Comparison of ENCODE assay signal across 11 cellular contexts in the genomic region with DNA sequence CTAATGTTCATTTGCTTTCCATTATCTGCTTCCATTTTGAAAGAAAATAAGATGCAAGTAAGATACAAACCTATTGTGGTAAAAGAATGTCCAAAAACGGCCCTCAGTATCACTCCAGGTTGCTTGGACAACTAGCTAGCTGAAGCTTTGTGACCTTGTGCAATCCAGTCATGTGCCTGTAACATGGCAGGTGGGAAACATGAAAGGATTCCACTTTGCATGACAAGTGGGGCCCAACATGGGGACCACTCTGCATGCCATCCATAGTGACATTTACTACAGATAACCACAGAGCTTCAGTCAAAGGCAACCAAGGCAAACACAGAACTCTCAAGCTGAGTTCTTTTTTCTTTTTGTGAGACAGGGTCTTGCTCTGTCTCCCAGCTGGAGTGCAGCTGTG.
"Had no signal": no experiment of that assay in that cellular context is flagged by ENCODE, and none has a peak within 500 bp of the region (broad histone marks: within the 10 kb centered on the region; RNA-seq: fewer than 3 reads in every experiment).

No MANE protein-coding gene starts in this region.

- H3K9me3 ChIP-seq: esophagus muscularis mucosa, mucosa of descending colon had no signal

- H3K4me3 ChIP-seq: esophagus muscularis mucosa, mucosa of descending colon, skin epidermis had no signal

- H3K27ac ChIP-seq: esophagus muscularis mucosa, parathyroid adenoma had no signal

- H3K27me3 ChIP-seq: esophagus muscularis mucosa had no signal

- H3K4me1 ChIP-seq: parathyroid adenoma had no signal

- H3K79me2 ChIP-seq: parathyroid adenoma had no signal

- H2AFZ ChIP-seq: parathyroid adenoma had no signal

- DNase-seq: activated B cell treated with CpG ODN at 0.5 μM for 24 hours; activated CD4-positive, alpha-beta T cell treated with anti-CD3 and anti-CD28 coated beads, Interleukin-2, amount 10 ng/mL, durations not matched to agents 24 days and 14 days; activated naive CD4-positive, alpha-beta T cell treated with anti-CD3 and anti-CD28 coated beads, Interleukin-2, amount 10 ng/mL, durations not matched to agents 7 days and 5 days; glutamatergic neuron; mucosa of descending colon; nephron progenitor cell; stimulated activated CD4-positive, alpha-beta T cell treated with anti-CD3 and anti-CD28 coated beads, Interleukin-4, amount 100 ng/mL, for 4 hours; T-helper 2 cell had no signal

- H3K9ac ChIP-seq: parathyroid adenoma had no signal
